In the genomic region with DNA sequence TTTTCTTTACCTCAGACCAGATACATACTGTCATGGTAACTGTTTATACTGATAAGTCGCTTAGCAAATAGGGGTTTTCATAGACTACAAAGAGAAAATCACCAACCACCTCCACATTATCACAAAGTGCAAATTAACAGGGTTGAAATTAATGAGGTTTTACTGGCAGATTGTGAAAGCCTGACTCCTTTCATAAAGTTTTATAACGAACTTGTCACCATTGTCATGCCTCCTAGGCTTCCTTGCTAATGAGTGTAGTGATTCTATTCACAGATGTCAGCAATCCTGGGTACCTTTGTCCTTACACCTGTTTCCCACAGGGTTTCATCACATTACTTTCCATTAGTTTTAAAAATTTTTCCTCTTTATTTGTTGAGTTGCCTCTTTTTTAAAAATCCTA, we compare ENCODE assay signal across 28 cellular contexts.
"Had no signal": no experiment of that assay in that cellular context is flagged by ENCODE, and none has a peak within 500 bp of the region (broad histone marks: within the 10 kb centered on the region; RNA-seq: fewer than 3 reads in every experiment).

No MANE protein-coding gene starts in this region.

- H3K9me3 Mint-ChIP-seq: endodermal cell had no signal

- H3K27me3 ChIP-seq: colonic mucosa, esophagus squamous epithelium, gastrocnemius medialis, heart right ventricle, left lung had no signal

- FAIRE-seq: endometrium, islet of Langerhans, keratinocyte had no signal

- H3K4me3 Mint-ChIP-seq: dendritic cell treated with granulocyte-macrophage colony-stimulating factor and Interleukin-4, amounts not matched to agents 40 ng/mL and 50 ng/mL, for 4 days; effector memory CD8-positive, alpha-beta T cell; endodermal cell; mesothelial cell of epicardium; naive B cell had no signal

- H3K36me3 Mint-ChIP-seq: mesothelial cell of epicardium, naive B cell had no signal

- H3K27me3 Mint-ChIP-seq: dendritic cell treated with granulocyte-macrophage colony-stimulating factor and Interleukin-4, amounts not matched to agents 40 ng/mL and 50 ng/mL, for 4 days; effector memory CD8-positive, alpha-beta T cell; naive B cell had no signal

- DNase-seq: colonic mucosa; cortex of kidney; effector CD8-positive, alpha-beta T cell; effector memory CD8-positive, alpha-beta T cell; endodermal cell; erythroblast; esophagus squamous epithelium; foreskin fibroblast; foreskin melanocyte; gastrocnemius medialis; glutamatergic neuron; head of caudate nucleus; heart right ventricle; hippocampal formation; left cardiac atrium; left lung; left ventricle myocardium superior; lower lobe of right lung; mesenchymal stem cell; mucosa of descending colon; naive B cell had no signal

- H3K27ac Mint-ChIP-seq: dendritic cell treated with granulocyte-macrophage colony-stimulating factor and Interleukin-4, amounts not matched to agents 40 ng/mL and 50 ng/mL, for 4 days; effector memory CD8-positive, alpha-beta T cell; endodermal cell; mesothelial cell of epicardium; naive B cell had no signal

- H3K4me1 ChIP-seq: colonic mucosa, esophagus squamous epithelium, gastrocnemius medialis, heart right ventricle, left lung, lower lobe of right lung had no signal

- ATAC-seq: effector memory CD8-positive, alpha-beta T cell; esophagus mucosa; gastrocnemius medialis; heart right ventricle; left cardiac atrium; left lung; left ventricle myocardium superior; lower lobe of right lung; mucosa of descending colon had no signal

- H3K4me1 Mint-ChIP-seq: mesothelial cell of epicardium, naive B cell had no signal

- H3K27ac ChIP-seq: colonic mucosa, epithelial cell of prostate, esophagus squamous epithelium, gastrocnemius medialis, heart right ventricle, left lung, lower lobe of right lung had no signal

- H3K4me3 ChIP-seq: colonic mucosa, esophagus squamous epithelium, gastrocnemius medialis, heart right ventricle, left lung, lower lobe of right lung, mucosa of descending colon had no signal

- H3K36me3 ChIP-seq: colonic mucosa, esophagus squamous epithelium, gastrocnemius medialis, heart right ventricle, left lung, lower lobe of right lung had no signal

- H3K9me3 ChIP-seq: colonic mucosa, esophagus squamous epithelium, gastrocnemius medialis, left lung, lower lobe of right lung, mucosa of descending colon had no signal
